ENCODE assay signal across 1 cellular context in genomic region chr3:126990890-126991289, GRCh38.
TF ChIP-seq lines count a peak whose summit lies in the region.

No MANE protein-coding gene starts in this region.

TF ChIP-seq in IMR-90, 13 proteins besides CTCF, POLR2A, EP300 and RAD21:
- TF ChIP-seq, protein P1, sequence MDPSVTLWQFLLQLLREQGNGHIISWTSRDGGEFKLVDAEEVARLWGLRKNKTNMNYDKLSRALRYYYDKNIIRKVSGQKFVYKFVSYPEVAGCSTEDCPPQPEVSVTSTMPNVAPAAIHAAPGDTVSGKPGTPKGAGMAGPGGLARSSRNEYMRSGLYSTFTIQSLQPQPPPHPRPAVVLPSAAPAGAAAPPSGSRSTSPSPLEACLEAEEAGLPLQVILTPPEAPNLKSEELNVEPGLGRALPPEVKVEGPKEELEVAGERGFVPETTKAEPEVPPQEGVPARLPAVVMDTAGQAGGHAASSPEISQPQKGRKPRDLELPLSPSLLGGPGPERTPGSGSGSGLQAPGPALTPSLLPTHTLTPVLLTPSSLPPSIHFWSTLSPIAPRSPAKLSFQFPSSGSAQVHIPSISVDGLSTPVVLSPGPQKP (IDR thresholded peaks at IDR 0.05; ENCODE audit: borderline replicate concordance, low read depth, low read length), result no peak
- TF ChIP-seq, protein P2, sequence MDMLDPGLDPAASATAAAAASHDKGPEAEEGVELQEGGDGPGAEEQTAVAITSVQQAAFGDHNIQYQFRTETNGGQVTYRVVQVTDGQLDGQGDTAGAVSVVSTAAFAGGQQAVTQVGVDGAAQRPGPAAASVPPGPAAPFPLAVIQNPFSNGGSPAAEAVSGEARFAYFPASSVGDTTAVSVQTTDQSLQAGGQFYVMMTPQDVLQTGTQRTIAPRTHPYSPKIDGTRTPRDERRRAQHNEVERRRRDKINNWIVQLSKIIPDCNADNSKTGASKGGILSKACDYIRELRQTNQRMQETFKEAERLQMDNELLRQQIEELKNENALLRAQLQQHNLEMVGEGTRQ (IDR thresholded peaks at IDR 0.05; ENCODE audit: low read depth, low read length), result no peak
- TF ChIP-seq CHD1 (IDR thresholded peaks at IDR 0.05; ENCODE audit: low read depth, low read length), result no peak
- no peak for TF ChIP-seq BHLHE40 (IDR thresholded peaks at IDR 0.05; ENCODE audit: low read depth, low read length)
- TF ChIP-seq MAFK (IDR thresholded peaks at IDR 0.05; ENCODE audit: low read depth, low read length), result no peak
- TF ChIP-seq MXI1 (IDR thresholded peaks at IDR 0.05; ENCODE audit: borderline replicate concordance, low read depth, low read length), result no peak
TF ChIP-seq in IMR-90: peak in this region for 0.
